In the genomic region with DNA sequence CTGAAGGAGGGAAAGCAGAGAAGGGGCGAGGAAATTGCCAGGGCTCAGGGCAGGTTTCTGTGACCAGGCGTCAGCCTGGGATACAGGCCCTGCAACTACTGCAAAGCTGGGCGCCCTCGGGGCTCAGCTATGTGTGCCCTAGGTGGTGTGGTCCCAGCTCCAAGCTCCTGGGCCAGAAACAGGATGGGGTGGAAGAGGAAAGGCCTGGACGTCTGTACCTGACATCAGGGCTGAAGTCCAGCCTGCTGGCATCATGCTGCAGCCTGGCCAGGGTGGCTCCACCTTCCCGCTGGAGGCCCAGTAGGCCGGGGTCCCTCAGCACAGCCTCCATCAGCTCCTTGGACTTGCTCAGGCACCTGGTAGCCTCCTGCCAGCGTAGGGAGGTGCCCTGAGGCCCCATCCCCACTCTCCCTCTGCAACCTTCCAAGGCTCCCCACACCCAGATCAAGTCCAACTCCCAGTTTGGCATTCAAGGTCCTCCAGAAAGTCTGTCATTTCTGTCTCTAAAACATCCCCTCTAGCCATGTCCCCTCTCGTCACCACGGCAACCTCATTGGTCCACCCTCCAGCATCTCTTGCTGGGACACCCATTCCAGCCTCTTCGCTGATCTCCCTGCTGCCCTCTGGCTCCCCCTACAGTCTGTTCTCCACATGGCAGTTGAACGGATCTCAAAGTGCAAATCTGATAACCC, we compare ENCODE assay signal across 9 cellular contexts. TPM values are rescaled to one million over a fixed set of nuclear protein-coding genes. Genes with fewer than 3 reads are reported as not detected.
DNase-seq lines count a peak whose midpoint lies in the region; ATAC-seq and TF ChIP-seq lines count a peak whose summit lies in the region.
"Had no signal": no experiment of that assay in that cellular context is flagged by ENCODE, and none has a peak within 500 bp of the region (broad histone marks: within the 10 kb centered on the region; RNA-seq: fewer than 3 reads in every experiment).

No MANE protein-coding gene starts in this region.

- peaks cover 13% of the 10 kb centered on the region for H3K4me1 ChIP-seq in adipocyte (ENCODE audit: control insufficient read depth, insufficient read depth, low read length)
- H3K4me1 ChIP-seq in sigmoid colon: peaks cover 0 to 18% (median 6%) of the 10 kb centered on the region in 4 donors

- peak; percentile 62 to 89 (median 78) for TF ChIP-seq CTCF in sigmoid colon (IDR thresholded peaks at IDR 0.05)

- 34 to 55% methylated on average over 12 of the region's 12 CpGs for WGBS in sigmoid colon, 2 donors

- no peak for TF ChIP-seq EP300 in sigmoid colon (IDR thresholded peaks at IDR 0.05)

- intact Hi-C loops in left cardiac atrium (cut with DNase I): loop anchor here (2.0 to 5.0 kb wide), 4 partner anchors 50 to 660 kb away; no protein-coding TSS in a partner anchor
- intact Hi-C loops in sigmoid colon (cut with DNase I): loop anchor here (5.0 kb wide), 2 partner anchors 55 to 655 kb away; partner anchors contain the start of gene TGM2

- no peaks in the 10 kb centered on the region for H3K36me3 ChIP-seq in adipocyte (ENCODE audit: control insufficient read depth, insufficient read depth, low read length, severe bottlenecking)
- H3K36me3 ChIP-seq in sigmoid colon: peaks cover 0 to 7% (median 0%) of the 10 kb centered on the region in 4 donors

- ATAC-seq in left cardiac atrium (peak in 1 of 2 donors; percentile 31), GM18505 (IDR thresholded peaks at IDR 0.05; ENCODE audit: unreplicated experiment) (no peak), HG02588 (IDR thresholded peaks at IDR 0.05; ENCODE audit: unreplicated experiment) (no peak)

- H3K9me3 ChIP-seq in adipocyte (ENCODE audit: control insufficient read depth, low read length): peaks cover 7% of the 10 kb centered on the region
- no peaks in the 10 kb centered on the region for H3K9me3 ChIP-seq in sigmoid colon

- DNase-seq in DMS79 (lab: John Stamatoyannopoulos, UW) (peak; percentile 23), KBM-7 (peak; percentile 78), SKM-1 treated with dmso at 0.1 percent for 144 hours (lab: John Stamatoyannopoulos, UW; ENCODE audit: unreplicated experiment) (peak; percentile 58), adipocyte (ENCODE audit: low read depth) (peak; percentile 82), left cardiac atrium (peak; percentile 73), sigmoid colon (peak; percentile 75)

- no peak for TF ChIP-seq POLR2A in sigmoid colon (IDR thresholded peaks at IDR 0.05)
- no peak for TF ChIP-seq POLR2A in GM18505 (IDR thresholded peaks at IDR 0.05; ENCODE audit: borderline replicate concordance, extremely low read depth, insufficient read depth, insufficient read length)

- no peak overlapping the region for H3K4me3 ChIP-seq in adipocyte (ENCODE audit: low read length)
- H3K4me3 ChIP-seq in sigmoid colon: no peak overlapping the region

- no peak overlapping the region for H3K27ac ChIP-seq in sigmoid colon

- no peak overlapping the region for H3K9ac ChIP-seq in adipocyte (ENCODE audit: low read length)

- in situ Hi-C loops in KBM-7 (cut with MboI; ENCODE audit: low pct_unique_long_range_greater_than_20kb, low sequenced_read_pairs): no loop called here

- H3K27me3 ChIP-seq in adipocyte (replicated peaks; ENCODE audit: control insufficient read depth, insufficient read depth, low read length) (no peaks in the 10 kb centered on the region), sigmoid colon (no peaks in the 10 kb centered on the region)

RNA-seq across cellular contexts. Expression of gene KIAA1755, which starts 38.2 kb away (rescaled TPM):
- total RNA-seq in left cardiac atrium (1 to 10 TPM; 8.0 to 8.1 TPM), sigmoid colon (10 to 100 TPM in 3 of 4 donors, 1 to 10 TPM in 1; 9.2 to 39.1 (median 17.1) TPM)
- polyA plus RNA-seq in sigmoid colon: 1 to 10 TPM in 2 of 3 donors, not detected in 1; 1.2 to 6.4 TPM
- total RNA-seq: T-helper 2 cell treated with Interferon-gamma antibody and Interleukin-4, amounts not matched to agents 100 ng/mL and 5 ng/mL, for 36 hours had no signal

RNA-seq across cellular contexts. Expression of gene TGM2, which starts 57.3 kb away (rescaled TPM):
- 100 to 1,000 TPM; 383 to 695 TPM for total RNA-seq in left cardiac atrium
- 100 to 1,000 TPM in 2 of 4 donors, 10 to 100 TPM in 2; 14.8 to 104 (median 60.7) TPM for total RNA-seq in sigmoid colon
- 10 to 100 TPM in 1 of 3 donors, 1 to 10 TPM in 2; 6.5 to 71.1 (median 7.2) TPM for polyA plus RNA-seq in sigmoid colon

Comparison
In these comparisons a context has a peak if more than half of its experiments do, and no peak if none do; other contexts are left out.
1. DNase-seq: peak in every context shown above with its lines; median percentile 82 in adipocyte; 78 in KBM-7; 75 in sigmoid colon; 73 in left cardiac atrium; 58 in SKM-1 treated with dmso at 0.1 percent for 144 hours; 23 in DMS79.